ENCODE assay signal across 21 cellular contexts in the genomic region with DNA sequence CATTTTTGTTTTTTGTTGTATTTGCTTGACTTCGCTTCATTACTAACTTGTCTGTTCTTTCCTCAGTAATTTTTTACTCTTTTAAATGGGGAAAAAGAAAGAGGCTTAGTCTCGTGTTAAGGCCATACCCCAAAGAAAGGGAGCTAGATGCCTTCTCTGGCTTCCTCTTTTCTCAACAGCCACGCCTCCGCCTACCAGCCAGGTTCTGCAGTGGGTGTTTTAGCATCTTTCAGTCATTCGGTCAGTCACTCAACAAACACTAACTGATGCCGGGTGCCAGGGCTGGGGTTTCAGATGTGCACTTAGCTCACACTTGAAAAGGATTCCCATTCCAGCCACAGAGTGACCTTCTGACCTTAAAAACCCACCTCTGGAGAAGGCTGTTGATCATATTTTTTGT. TPM values are rescaled to one million over a fixed set of nuclear protein-coding genes. Genes with fewer than 3 reads are reported as not detected.
"Had no signal": no experiment of that assay in that cellular context is flagged by ENCODE, and none has a peak within 500 bp of the region (broad histone marks: within the 10 kb centered on the region; RNA-seq: fewer than 3 reads in every experiment).

No MANE protein-coding gene starts in this region.

- H3K27me3 ChIP-seq: left lung, right lobe of liver, testis had no signal

- H3K9me3 ChIP-seq: left lung, right lobe of liver, testis had no signal

- H3K27ac ChIP-seq: left lung, right lobe of liver, skin epidermis, testis, VCaP had no signal

- H3K36me3 ChIP-seq: left lung, right lobe of liver had no signal

- H3K4me3 ChIP-seq: left lung, right lobe of liver, skin epidermis, testis had no signal

- H3K4me1 ChIP-seq: left lung, right lobe of liver, testis had no signal

- ATAC-seq: activated CD8-positive, alpha-beta T cell treated with anti-CD3 and anti-CD28 coated beads, Interleukin-2, amount 10 ng/mL, durations not matched to agents 7 days and 5 days; activated naive CD4-positive, alpha-beta T cell treated with anti-CD3 and anti-CD28 coated beads, Interleukin-2, amount 50 U/mL, for 72 hours; left lung; naive thymus-derived CD4-positive, alpha-beta T cell; right lobe of liver had no signal

- DNase-seq: activated CD4-positive, alpha-beta T cell treated with anti-CD3 and anti-CD28 coated beads, Interleukin-2, amount 50 U/mL, for 1 hour; activated CD4-positive, CD25-positive, alpha-beta regulatory T cell treated with anti-CD3 and anti-CD28 coated beads, Interleukin-2, amount 50 U/mL, for 72 hours; activated CD8-positive, alpha-beta T cell treated with anti-CD3 and anti-CD28 coated beads, Interleukin-2, amount 10 ng/mL, durations not matched to agents 7 days and 5 days; activated gamma-delta T cell treated with Interleukin-2 at 50 U/mL for 16 hours; activated T-cell treated with anti-CD3 and anti-CD28 coated beads, Interleukin-2, amount 50 U/mL, for 1 hour; aorta; dermis blood vessel endothelial cell; effector CD8-positive, alpha-beta T cell; erythroblast; foreskin fibroblast; kidney glomerular epithelial cell; left lung; naive thymus-derived CD4-positive, alpha-beta T cell; posterior cingulate gyrus; right lobe of liver; stimulated activated CD4-positive, alpha-beta T cell treated with anti-CD3 and anti-CD28 coated beads, Interleukin-1b, Interleukin-23, amount 100 ng/mL, for 48 hours; testis had no signal

RNA-seq across cellular contexts. Expression of gene VAV3, which starts 46.3 kb away (rescaled TPM):
- total RNA-seq: fibroblast of lung had no signal
- polyA plus RNA-seq: fibroblast of lung had no signal
